8 cellular contexts compared by ENCODE assay signal in the genomic region with DNA sequence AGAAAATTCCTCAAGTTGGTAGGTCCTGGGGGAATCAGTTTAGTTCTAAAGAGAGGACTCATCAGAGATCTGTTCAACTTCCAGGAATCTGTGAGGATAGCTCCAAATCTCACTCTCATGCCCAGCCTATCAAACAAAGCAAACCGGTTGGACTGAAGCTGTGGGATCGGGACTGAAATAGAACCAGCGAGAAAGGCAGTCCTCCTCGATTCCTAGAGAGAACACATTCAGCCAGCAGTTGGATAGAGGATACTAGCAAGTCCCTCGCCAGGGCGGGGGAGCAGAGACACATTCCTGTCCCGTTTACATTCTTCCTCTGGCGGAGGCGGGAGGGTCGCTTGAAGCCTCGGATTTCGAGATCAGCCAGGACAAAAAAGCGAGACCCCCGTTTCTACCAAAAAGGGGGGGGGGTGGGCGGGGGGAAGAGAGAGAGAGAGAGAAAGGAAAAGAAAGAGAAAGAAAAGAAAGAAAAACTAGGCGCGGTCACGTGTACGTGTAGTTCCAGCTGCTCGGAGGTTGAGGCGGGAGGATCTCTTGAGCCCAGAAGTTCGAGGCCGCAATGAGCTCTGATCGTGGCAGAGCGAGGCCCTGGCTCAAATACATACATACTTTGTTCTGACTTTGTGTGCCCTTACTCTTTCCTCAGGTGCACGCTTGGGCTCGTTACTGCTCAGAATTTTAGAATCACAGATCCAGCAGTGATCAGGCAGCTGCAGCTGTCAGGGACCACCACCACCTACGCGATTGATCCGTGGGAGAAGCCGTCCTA. TPM values are rescaled to one million over a fixed set of nuclear protein-coding genes. Genes with fewer than 3 reads are reported as not detected.
DNase-seq lines count a peak whose midpoint lies in the region; ATAC-seq, FAIRE-seq and TF ChIP-seq lines count a peak whose summit lies in the region.

No MANE protein-coding gene starts in this region.

- no peak for FAIRE-seq in frontal cortex (lab: Jason Lieb, UNC)

- no peaks in the 10 kb centered on the region for H3K9me3 Mint-ChIP-seq in activated naive CD8-positive, alpha-beta T cell (ENCODE audit: low read depth)
- H3K9me3 Mint-ChIP-seq in natural killer cell = no peaks in the 10 kb centered on the region

- H3K4me3 ChIP-seq in GM12864 (ENCODE audit: low read depth, low read length) = 0 out of 2 replicates have a peak overlapping the region, but pooled peaks have one; percentile 5

- DNase-seq in 8988T (peak; percentile 70), GM12864 (ENCODE audit: low read depth) (no peak), NCI-H446 (lab: John Stamatoyannopoulos, UW) (peak; percentile 89 to 94), frontal cortex (ENCODE audit: low spot score in 2 of 2) (peak; percentile 64 to 83), natural killer cell (no peak)

- peaks cover 45% of the 10 kb centered on the region for H3K4me1 Mint-ChIP-seq in activated naive CD8-positive, alpha-beta T cell (ENCODE audit: low read depth)
- H3K4me1 Mint-ChIP-seq in natural killer cell = peaks cover 51 to 56% of the 10 kb centered on the region in 2 donors

- H3K27ac Mint-ChIP-seq in activated naive CD8-positive, alpha-beta T cell = no peak overlapping the region
- H3K27ac Mint-ChIP-seq in natural killer cell = no peak overlapping the region

- H3K36me3 Mint-ChIP-seq in activated naive CD8-positive, alpha-beta T cell = peaks cover 2% of the 10 kb centered on the region
- H3K36me3 Mint-ChIP-seq in natural killer cell = peaks cover 10% of the 10 kb centered on the region

- H3K27me3 Mint-ChIP-seq in activated naive CD8-positive, alpha-beta T cell = peaks cover 10% of the 10 kb centered on the region
- peaks cover 24 to 35% of the 10 kb centered on the region in 2 donors for H3K27me3 Mint-ChIP-seq in natural killer cell (ENCODE audit: low read depth in 2 of 2)

- TF ChIP-seq CTCF in GM12864 (IDR thresholded peaks at IDR 0.05; ENCODE audit: low read depth, low read length, missing control alignments) = no peak
- TF ChIP-seq CTCF in natural killer cell (IDR thresholded peaks at IDR 0.05) = no peak

- peak overlapping the region; percentile 80 for H3K4me3 Mint-ChIP-seq in activated naive CD8-positive, alpha-beta T cell
- peak overlapping the region; percentile 60 for H3K4me3 Mint-ChIP-seq in natural killer cell

- ATAC-seq in natural killer cell = no peak
- ATAC-seq in GM18498 (IDR thresholded peaks at IDR 0.05; ENCODE audit: unreplicated experiment) = no peak
- no peak for ATAC-seq in GM21515 (IDR thresholded peaks at IDR 0.05; ENCODE audit: unreplicated experiment)

- intact Hi-C loops in natural killer cell (cut with micrococcal nuclease) = no loop called here

RNA-seq across cellular contexts. Expression of a gene that starts 19.5 kb away (rescaled TPM):
- 6.9 TPM for total RNA-seq in frontal cortex
- total RNA-seq in natural killer cell = under 1 TPM; 0.23 to 0.29 (median 0.28) TPM

RNA-seq across cellular contexts. Expression of a gene that starts 59.4 kb away (rescaled TPM):
- total RNA-seq in frontal cortex = not detected
- total RNA-seq in natural killer cell = not detected

Comparison
In these comparisons a context has a peak if more than half of its experiments do, and no peak if none do; other contexts are left out.
1. DNase-seq: peak in 8988T (single experiment), NCI-H446 (2 of 2) and frontal cortex (2 of 2); none in GM12864 (single experiment) and natural killer cell (single experiment).